8 cellular contexts compared by ENCODE assay signal in the genomic region with DNA sequence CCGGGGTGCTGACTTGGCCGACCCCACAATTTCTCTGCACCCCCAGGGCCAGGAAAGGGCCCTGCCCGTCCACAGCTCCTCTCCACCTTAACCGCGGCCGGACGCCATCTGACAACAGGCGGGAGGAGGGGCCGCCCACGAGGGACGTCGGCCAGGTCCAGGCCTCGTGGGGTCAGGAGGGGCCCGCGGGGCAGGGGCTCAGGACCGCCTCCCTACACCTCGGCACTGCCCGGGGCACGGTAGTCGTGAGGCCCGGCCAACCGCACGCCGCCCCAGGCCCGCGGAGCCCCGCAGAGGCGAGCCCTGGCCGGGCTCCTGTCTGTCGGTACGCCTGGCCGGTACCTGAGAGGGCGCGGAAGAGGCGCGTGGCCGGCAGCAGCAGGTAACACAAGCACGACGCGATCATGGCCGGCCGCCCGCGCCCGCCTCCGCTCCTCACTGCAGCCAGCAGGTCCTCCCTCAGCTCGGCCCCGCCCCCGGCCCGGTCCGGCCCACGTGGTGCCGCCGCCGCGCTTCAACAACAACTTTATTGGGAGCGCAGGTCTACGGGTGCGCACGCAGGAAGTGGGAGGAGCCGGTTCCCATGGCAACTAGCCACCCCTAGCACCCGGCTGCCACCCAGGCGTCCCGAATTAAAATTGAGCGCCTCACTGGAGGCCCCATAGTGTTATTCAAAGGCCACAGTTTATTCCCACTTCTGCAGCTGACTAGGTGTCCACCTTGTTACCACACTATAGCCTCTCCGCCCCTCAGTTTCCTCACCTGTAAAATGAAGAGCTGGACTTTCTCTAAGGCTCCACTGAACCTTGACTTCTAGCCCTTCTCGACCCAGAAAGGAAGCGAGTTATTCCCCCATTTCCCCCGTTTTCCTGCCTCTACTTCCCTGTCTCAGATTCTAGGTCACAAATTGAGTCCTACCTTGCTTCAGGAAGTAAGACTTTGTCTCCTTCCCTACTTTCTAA. TPM values are rescaled to one million over a fixed set of nuclear protein-coding genes. Genes with fewer than 3 reads are reported as not detected.
DNase-seq lines count a peak whose midpoint lies in the region; ATAC-seq and TF ChIP-seq lines count a peak whose summit lies in the region.

Gene ANGEL1, minus strand, starts transcription at position 461 of the 962 bp plus-strand sequence. Its CDS starts 55 bp downstream, at position 406.

- peaks cover 19% of the 10 kb centered on the region for H3K36me3 ChIP-seq in BLaER1

- H3K4me1 Mint-ChIP-seq in activated CD4-positive, alpha-beta T cell treated with anti-CD3 and anti-CD28 coated beads, Interleukin-2, amount 10 ng/mL, durations not matched to agents 7 days and 5 days, result peaks cover 27% of the 10 kb centered on the region

- CTCF ChIA-PET in activated CD4-positive, alpha-beta T cell treated with anti-CD3 and anti-CD28 coated beads, Interleukin-2, amount 10 ng/mL, durations not matched to agents 7 days and 5 days (lab: Charles Lee), result interaction anchor here (0.5 to 1.4 kb wide), 7 partner anchors 8 to 258 kb away, joined by 3 to 6 read pairs (median 3); no protein-coding TSS in a partner anchor

- no peaks in the 10 kb centered on the region for H3K27me3 ChIP-seq in BLaER1
- no peaks in the 10 kb centered on the region for H3K27me3 ChIP-seq in layer of hippocampus (ENCODE audit: control insufficient read depth, insufficient read depth, low read length)

- H3K27ac ChIP-seq in BLaER1 (peak within 1 kb of the TSS; percentile 86), coronary artery (peak within 1 kb of the TSS; percentile 81 to 92), layer of hippocampus (ENCODE audit: low read depth, low read length) (peak within 1 kb of the TSS; percentile 84)

- peak within 1 kb of the TSS; percentile 91 for H3K9ac ChIP-seq in BLaER1

- H3K4me2 ChIP-seq in BLaER1, result peak within 1 kb of the TSS; percentile 97

- TF ChIP-seq CTCF in coronary artery (IDR thresholded peaks at IDR 0.05), result no peak

- no peaks in the 10 kb centered on the region for H3K9me3 Mint-ChIP-seq in activated CD4-positive, alpha-beta T cell treated with anti-CD3 and anti-CD28 coated beads, Interleukin-2, amount 10 ng/mL, durations not matched to agents 7 days and 5 days

- H3K9me3 ChIP-seq in BLaER1, result no peaks in the 10 kb centered on the region

- H3K36me3 Mint-ChIP-seq in activated CD4-positive, alpha-beta T cell treated with anti-CD3 and anti-CD28 coated beads, Interleukin-2, amount 10 ng/mL, durations not matched to agents 7 days and 5 days (ENCODE audit: low read depth), result peaks cover 3% of the 10 kb centered on the region

- H3K4me3 ChIP-seq in BLaER1 (peak within 1 kb of the TSS; percentile 89), coronary artery (peak within 1 kb of the TSS; percentile 94)

- ATAC-seq in GM19351 (IDR thresholded peaks at IDR 0.05; ENCODE audit: unreplicated experiment) (peak; percentile 78), HG03521 (IDR thresholded peaks at IDR 0.05; ENCODE audit: unreplicated experiment) (peak; percentile 80)

- H4K20me1 ChIP-seq in BLaER1, result peaks cover 10% of the 10 kb centered on the region

- H3K4me1 ChIP-seq in BLaER1, result peaks cover 25% of the 10 kb centered on the region

- H3K27ac Mint-ChIP-seq in activated CD4-positive, alpha-beta T cell treated with anti-CD3 and anti-CD28 coated beads, Interleukin-2, amount 10 ng/mL, durations not matched to agents 7 days and 5 days, result peak within 1 kb of the TSS; percentile 80

- H3K4me3 Mint-ChIP-seq in activated CD4-positive, alpha-beta T cell treated with anti-CD3 and anti-CD28 coated beads, Interleukin-2, amount 10 ng/mL, durations not matched to agents 7 days and 5 days, result peak within 1 kb of the TSS; percentile 82

- DNase-seq in NCI-H69 (lab: John Stamatoyannopoulos, UW), result peak; percentile 99
- peak; percentile 97 for DNase-seq in activated CD4-positive, alpha-beta T cell treated with anti-CD3 and anti-CD28 coated beads, Interleukin-2, amount 10 ng/mL, durations not matched to agents 7 days and 5 days
- peak; percentile 97 for DNase-seq in coronary artery (ENCODE audit: low spot score)
- DNase-seq in stimulated activated CD4-positive, alpha-beta T cell treated with anti-CD3 and anti-CD28 coated beads, Interleukin-1b, Interleukin-23, amount 100 ng/mL, for 24 hours (ENCODE audit: low read depth in 4 of 4, low spot score in 1 of 4), result peak; percentile 88 to 96 (median 94)

- no peaks in the 10 kb centered on the region for H3K27me3 Mint-ChIP-seq in activated CD4-positive, alpha-beta T cell treated with anti-CD3 and anti-CD28 coated beads, Interleukin-2, amount 10 ng/mL, durations not matched to agents 7 days and 5 days

- POLR2A ChIA-PET in activated CD4-positive, alpha-beta T cell treated with anti-CD3 and anti-CD28 coated beads, Interleukin-2, amount 10 ng/mL, durations not matched to agents 7 days and 5 days (lab: Charles Lee), result no interaction called here

RNA-seq across cellular contexts. Expression of gene ANGEL1, which starts in this region (rescaled TPM):
- 10 to 100 TPM; 13.7 TPM for total RNA-seq in activated CD4-positive, alpha-beta T cell treated with anti-CD3 and anti-CD28 coated beads, Interleukin-2, amount 10 ng/mL, durations not matched to agents 7 days and 5 days

Comparison
In these comparisons a context has a peak if more than half of its experiments do, and no peak if none do; other contexts are left out.
1. Peak in every context shown above with its lines: DNase-seq, ATAC-seq, H3K4me3 ChIP-seq and H3K27ac ChIP-seq.